Comparison of ENCODE assay signal across 13 cellular contexts in genomic region chr2:12120281-12121150, GRCh38.
A peak's percentile ranks its signal among the peaks of the same experiment; 100 is the strongest.
DNase-seq lines count a peak whose midpoint lies in the region; ATAC-seq and TF ChIP-seq lines count a peak whose summit lies in the region.
"Had no signal": no experiment of that assay in that cellular context is flagged by ENCODE, and none has a peak within 500 bp of the region (broad histone marks: within the 10 kb centered on the region; RNA-seq: fewer than 3 reads in every experiment).

No MANE protein-coding gene starts in this region.

- DNase-seq in AG04449 (ENCODE audit: low read depth, low spot score) (peak; percentile 80), SK-N-MC (ENCODE audit: low read depth, low spot score) (peak; percentile 76), fibroblast of peridontal ligament (ENCODE audit: extremely low read depth) (peak; percentile 95), substantia nigra (lab: John Stamatoyannopoulos, UW) (no peak), erythroblast (lab: John Stamatoyannopoulos, UW) (no peak)
- no peak for DNase-seq in stimulated activated CD4-positive, alpha-beta T cell treated with anti-CD3 and anti-CD28 coated beads, Interleukin-12 subunit alpha, Interleukin-12 subunit beta, amount 100 ng/mL, for 4 hours
- DNase-seq: activated CD4-positive, alpha-beta T cell treated with anti-CD3 and anti-CD28 coated beads for 48 hours; C1 segment of cervical spinal cord; Kasumi-1; pancreas; stimulated activated CD4-positive, alpha-beta T cell treated with anti-CD3 and anti-CD28 coated beads, Interleukin-2, amount 100 ng/mL, for 24 hours had no signal

- H3K27ac ChIP-seq in SK-N-MC (peak overlapping the region; percentile 74; the same call in 1 of the 2 replicates), substantia nigra (ENCODE audit: low read depth, low read length, poor library complexity, severe bottlenecking) (no peak overlapping the region)
- H3K27ac ChIP-seq: pancreas had no signal

- TF ChIP-seq POLR2A in erythroblast (IDR thresholded peaks at IDR 0.05; ENCODE audit: low read length), result no peak

- TF ChIP-seq CTCF in AG04449 (IDR thresholded peaks at IDR 0.05; ENCODE audit: insufficient read depth, low read length, missing control alignments), result no peak

- H3K9me3 ChIP-seq in SK-N-MC (ENCODE audit: low read depth, low read length), result no peaks in the 10 kb centered on the region
- H3K9me3 ChIP-seq: pancreas had no signal

- H3K36me3 ChIP-seq in SK-N-MC (ENCODE audit: insufficient read depth, low read length), result no peaks in the 10 kb centered on the region
- H3K36me3 ChIP-seq: pancreas had no signal

- H3K4me3 ChIP-seq in AG04449 (ENCODE audit: low read depth, low read length), result no peak overlapping the region
- H3K4me3 ChIP-seq in SK-N-MC, result peak overlapping the region; percentile 59
- H3K4me3 ChIP-seq: pancreas had no signal

- POLR2A ChIA-PET in AG04449 (lab: Yijun Ruan, JAX), result interaction anchor here (0.7 kb wide), 1 partner anchor 81 kb away, joined by 3 read pairs; no protein-coding TSS in a partner anchor

- CTCF ChIA-PET in AG04449 (lab: Yijun Ruan, JAX), result interaction anchor here (0.6 to 1.1 kb wide), 2 partner anchors 152 to 597 kb away, joined by 3 read pairs; no protein-coding TSS in a partner anchor

- peak; percentile 41 for ATAC-seq in GM21786 (IDR thresholded peaks at IDR 0.05; ENCODE audit: unreplicated experiment)
- ATAC-seq in HG02870 (IDR thresholded peaks at IDR 0.05; ENCODE audit: unreplicated experiment), result no peak
- ATAC-seq: pancreas had no signal

- H3K9ac ChIP-seq in SK-N-MC (ENCODE audit: insufficient read length), result no peak overlapping the region

Comparison
In these comparisons a context has a peak if more than half of its experiments do, and no peak if none do; other contexts are left out.
1. DNase-seq: peak in AG04449 (single experiment), SK-N-MC (single experiment) and fibroblast of peridontal ligament (single experiment); none in substantia nigra (0 of 49), erythroblast (0 of 2) and stimulated activated CD4-positive, alpha-beta T cell treated with anti-CD3 and anti-CD28 coated beads, Interleukin-12 subunit alpha, Interleukin-12 subunit beta, amount 100 ng/mL, for 4 hours (single experiment).